ENCODE assay signal across 11 cellular contexts in genomic region chr11:8767466-8768142, GRCh38.
DNase-seq lines count a peak whose midpoint lies in the region; ATAC-seq and TF ChIP-seq lines count a peak whose summit lies in the region.
"Had no signal": no experiment of that assay in that cellular context is flagged by ENCODE, and none has a peak within 500 bp of the region (broad histone marks: within the 10 kb centered on the region; RNA-seq: fewer than 3 reads in every experiment).

No MANE protein-coding gene starts in this region.

- CTCF ChIA-PET in PC-3 (lab: Charles Lee), result interaction anchor here (1.5 kb wide), 1 partner anchor 48 kb away, joined by 9 read pairs; no protein-coding TSS in a partner anchor

- H3K9me3 ChIP-seq in PC-3 (ENCODE audit: low read length), result no peaks in the 10 kb centered on the region
- H3K9me3 ChIP-seq in prostate gland, result no peaks in the 10 kb centered on the region

- H3K4me2 ChIP-seq in PC-3 (ENCODE audit: low read length), result no peak overlapping the region

- peaks cover 31% of the 10 kb centered on the region for H3K4me1 ChIP-seq in PC-3 (ENCODE audit: insufficient read depth, low read length)
- no peaks in the 10 kb centered on the region for H3K4me1 ChIP-seq in prostate gland (replicated peaks)

- TF ChIP-seq POLR2A in erythroblast (IDR thresholded peaks at IDR 0.05; ENCODE audit: low read length) (no peak), prostate gland (IDR thresholded peaks at IDR 0.05) (no peak)

- H4K20me1 ChIP-seq in PC-3 (ENCODE audit: low read length), result no peaks in the 10 kb centered on the region

- no peak for TF ChIP-seq CTCF in PC-3 (conservative IDR thresholded peaks at IDR 0.05; ENCODE audit: low read depth, low read length)
- TF ChIP-seq CTCF in prostate gland (IDR thresholded peaks at IDR 0.05), result no peak

- H3K9me2 ChIP-seq in PC-3 (replicated peaks; ENCODE audit: low read length), result no peaks in the 10 kb centered on the region

- H3K36me3 ChIP-seq in PC-3 (ENCODE audit: low read depth, low read length) (no peaks in the 10 kb centered on the region), prostate gland (no peaks in the 10 kb centered on the region)

- ATAC-seq in PC-3 (no peak), GM21723 (IDR thresholded peaks at IDR 0.05; ENCODE audit: unreplicated experiment) (no peak), HG02571 (IDR thresholded peaks at IDR 0.05; ENCODE audit: unreplicated experiment) (no peak)
- ATAC-seq: natural killer cell had no signal

- no TSS peak for BruUV-seq in PC-3 (replicated peaks; lab: Mats Ljungman, UMichigan)

- no peaks in the 10 kb centered on the region for H3K27me3 ChIP-seq in PC-3 (ENCODE audit: low read length)
- H3K27me3 ChIP-seq in prostate gland (replicated peaks; ENCODE audit: insufficient read depth), result no peaks in the 10 kb centered on the region

- DNase-seq in AG20443 (ENCODE audit: low spot score) (peak; percentile 54), PC-3 (peak; percentile 26), erythroblast (lab: John Stamatoyannopoulos, UW) (peak; percentile 33 to 58), prostate gland (ENCODE audit: low spot score) (no peak), DMS79 (lab: John Stamatoyannopoulos, UW) (no peak), hippocampal formation (lab: John Stamatoyannopoulos, UW) (no peak)
- DNase-seq: natural killer cell; NCI-H526; stimulated activated CD4-positive, alpha-beta T cell treated with anti-CD3 and anti-CD28 coated beads, Interleukin-2, amount 100 ng/mL, for 48 hours had no signal

- intact Hi-C loops in PC-3 (cut with micrococcal nuclease), result loop anchor here (1.0 kb wide), 1 partner anchor 80 kb away; no protein-coding TSS in a partner anchor
- intact Hi-C loops in prostate gland (cut with DNase I), result loop anchor here (2.0 to 5.0 kb wide), 2 partner anchors 40 to 59 kb away; no protein-coding TSS in a partner anchor

- POLR2A ChIA-PET in PC-3 (lab: Charles Lee; ENCODE audit: unreplicated experiment), result interaction anchor here (1.5 kb wide), 1 partner anchor 79 kb away, joined by 3 read pairs; no protein-coding TSS in a partner anchor

- no peaks in the 10 kb centered on the region for H3K79me2 ChIP-seq in PC-3 (ENCODE audit: low read length)

- H3F3A ChIP-seq in PC-3 (ENCODE audit: low read length, unreplicated experiment), result no peaks in the 10 kb centered on the region

- no peak overlapping the region for H2AFZ ChIP-seq in PC-3 (ENCODE audit: low read length)

- H3K4me3 ChIP-seq in PC-3 (ENCODE audit: low read length), result no peak overlapping the region
- no peak overlapping the region for H3K4me3 ChIP-seq in prostate gland

- H3K9ac ChIP-seq in PC-3 (ENCODE audit: low read length), result no peak overlapping the region

- WGBS in prostate gland, result 62% methylated on average over 9 of the region's 9 CpGs

- H3K27ac ChIP-seq in PC-3 (ENCODE audit: low read length), result no peak overlapping the region
- H3K27ac ChIP-seq in prostate gland, result peak overlapping the region; percentile 4 to 33

Comparison
In these comparisons a context has a peak if more than half of its experiments do, and no peak if none do; other contexts are left out.
1. DNase-seq: peak in AG20443 (single experiment), PC-3 (single experiment) and erythroblast (2 of 2); none in prostate gland (single experiment), DMS79 (single experiment) and hippocampal formation (0 of 2).